Comparison of ENCODE assay signal across 1 cellular context in the genomic region with DNA sequence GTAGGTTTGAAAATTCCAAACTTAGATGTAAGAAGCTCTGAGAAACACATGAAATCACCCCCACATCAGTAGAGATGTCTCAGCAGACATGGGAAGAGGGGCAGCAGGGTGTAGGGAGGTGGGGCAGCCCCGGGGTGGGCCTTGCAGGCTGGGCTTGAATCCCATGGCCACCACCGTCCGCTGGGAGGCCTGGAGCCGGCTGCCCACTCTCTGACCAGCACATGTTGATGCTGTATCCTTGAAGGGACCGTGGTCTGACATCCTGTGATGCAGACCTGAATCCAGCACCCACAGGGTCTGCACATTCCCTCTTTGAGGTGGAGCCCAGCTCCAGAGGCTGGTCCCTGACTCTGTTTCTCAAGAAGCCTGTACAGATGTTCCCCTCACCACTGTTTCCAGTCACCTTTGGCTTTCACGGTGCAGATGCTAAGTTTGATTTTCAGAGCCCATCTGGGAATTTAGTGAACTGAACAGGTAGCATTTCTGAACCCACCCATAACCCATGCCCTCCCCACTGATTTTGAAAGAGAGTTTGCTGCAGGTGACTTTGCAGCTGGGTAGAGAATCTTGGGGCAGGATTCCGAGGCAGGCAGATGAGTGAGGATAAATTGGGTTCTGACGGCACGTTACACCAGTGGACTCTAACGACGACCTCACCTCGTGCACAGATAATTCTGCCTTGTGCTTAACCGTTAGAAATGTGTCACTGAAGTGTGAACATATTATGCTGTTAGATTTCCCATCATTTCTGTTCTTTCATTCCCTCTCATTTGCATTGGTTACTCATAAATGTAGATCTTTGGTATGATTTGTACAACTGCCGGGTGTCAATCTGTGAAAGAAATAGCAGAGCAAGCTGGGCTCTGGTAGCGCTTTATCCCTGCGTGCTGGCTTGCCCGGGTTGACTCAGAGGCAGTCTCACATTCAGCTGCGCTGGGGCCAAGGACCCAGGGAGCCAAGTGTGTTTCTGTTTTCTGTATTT.
A peak's percentile ranks its signal among the peaks of the same experiment; 100 is the strongest.
TF ChIP-seq lines count a peak whose summit lies in the region.

No MANE protein-coding gene starts in this region.

TF ChIP-seq in K562, 482 proteins besides CTCF, POLR2A, EP300 and RAD21 (continued from another document and continues in another):
- TF ChIP-seq, protein P1, sequence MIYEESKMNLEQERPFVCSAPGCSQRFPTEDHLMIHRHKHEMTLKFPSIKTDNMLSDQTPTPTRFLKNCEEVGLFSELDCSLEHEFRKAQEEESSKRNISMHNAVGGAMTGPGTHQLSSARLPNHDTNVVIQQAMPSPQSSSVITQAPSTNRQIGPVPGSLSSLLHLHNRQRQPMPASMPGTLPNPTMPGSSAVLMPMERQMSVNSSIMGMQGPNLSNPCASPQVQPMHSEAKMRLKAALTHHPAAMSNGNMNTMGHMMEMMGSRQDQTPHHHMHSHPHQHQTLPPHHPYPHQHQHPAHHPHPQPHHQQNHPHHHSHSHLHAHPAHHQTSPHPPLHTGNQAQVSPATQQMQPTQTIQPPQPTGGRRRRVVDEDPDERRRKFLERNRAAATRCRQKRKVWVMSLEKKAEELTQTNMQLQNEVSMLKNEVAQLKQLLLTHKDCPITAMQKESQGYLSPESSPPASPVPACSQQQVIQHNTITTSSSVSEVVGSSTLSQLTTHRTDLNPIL (CRISPR knock-in tag; IDR thresholded peaks at IDR 0.05) = no peak
- TF ChIP-seq, protein P2, sequence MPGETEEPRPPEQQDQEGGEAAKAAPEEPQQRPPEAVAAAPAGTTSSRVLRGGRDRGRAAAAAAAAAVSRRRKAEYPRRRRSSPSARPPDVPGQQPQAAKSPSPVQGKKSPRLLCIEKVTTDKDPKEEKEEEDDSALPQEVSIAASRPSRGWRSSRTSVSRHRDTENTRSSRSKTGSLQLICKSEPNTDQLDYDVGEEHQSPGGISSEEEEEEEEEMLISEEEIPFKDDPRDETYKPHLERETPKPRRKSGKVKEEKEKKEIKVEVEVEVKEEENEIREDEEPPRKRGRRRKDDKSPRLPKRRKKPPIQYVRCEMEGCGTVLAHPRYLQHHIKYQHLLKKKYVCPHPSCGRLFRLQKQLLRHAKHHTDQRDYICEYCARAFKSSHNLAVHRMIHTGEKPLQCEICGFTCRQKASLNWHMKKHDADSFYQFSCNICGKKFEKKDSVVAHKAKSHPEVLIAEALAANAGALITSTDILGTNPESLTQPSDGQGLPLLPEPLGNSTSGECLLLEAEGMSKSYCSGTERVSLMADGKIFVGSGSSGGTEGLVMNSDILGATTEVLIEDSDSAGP (CRISPR knock-in tag; IDR thresholded peaks at IDR 0.05) = no peak
- TF ChIP-seq ZNF764 (CRISPR knock-in tag; IDR thresholded peaks at IDR 0.05; ENCODE audit: low read depth) = no peak
- TF ChIP-seq SRSF3 (IDR thresholded peaks at IDR 0.05; ENCODE audit: insufficient read depth, low read length) = no peak
- TF ChIP-seq, protein P3, sequence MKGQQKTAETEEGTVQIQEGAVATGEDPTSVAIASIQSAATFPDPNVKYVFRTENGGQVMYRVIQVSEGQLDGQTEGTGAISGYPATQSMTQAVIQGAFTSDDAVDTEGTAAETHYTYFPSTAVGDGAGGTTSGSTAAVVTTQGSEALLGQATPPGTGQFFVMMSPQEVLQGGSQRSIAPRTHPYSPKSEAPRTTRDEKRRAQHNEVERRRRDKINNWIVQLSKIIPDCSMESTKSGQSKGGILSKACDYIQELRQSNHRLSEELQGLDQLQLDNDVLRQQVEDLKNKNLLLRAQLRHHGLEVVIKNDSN (CRISPR knock-in tag; IDR thresholded peaks at IDR 0.05) = no peak
- TF ChIP-seq, protein P4, sequence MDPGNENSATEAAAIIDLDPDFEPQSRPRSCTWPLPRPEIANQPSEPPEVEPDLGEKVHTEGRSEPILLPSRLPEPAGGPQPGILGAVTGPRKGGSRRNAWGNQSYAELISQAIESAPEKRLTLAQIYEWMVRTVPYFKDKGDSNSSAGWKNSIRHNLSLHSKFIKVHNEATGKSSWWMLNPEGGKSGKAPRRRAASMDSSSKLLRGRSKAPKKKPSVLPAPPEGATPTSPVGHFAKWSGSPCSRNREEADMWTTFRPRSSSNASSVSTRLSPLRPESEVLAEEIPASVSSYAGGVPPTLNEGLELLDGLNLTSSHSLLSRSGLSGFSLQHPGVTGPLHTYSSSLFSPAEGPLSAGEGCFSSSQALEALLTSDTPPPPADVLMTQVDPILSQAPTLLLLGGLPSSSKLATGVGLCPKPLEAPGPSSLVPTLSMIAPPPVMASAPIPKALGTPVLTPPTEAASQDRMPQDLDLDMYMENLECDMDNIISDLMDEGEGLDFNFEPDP (CRISPR knock-in tag; IDR thresholded peaks at IDR 0.05) = no peak
- no peak for TF ChIP-seq SRSF9 (IDR thresholded peaks at IDR 0.05; ENCODE audit: borderline replicate concordance, low read depth, low read length)
- TF ChIP-seq, protein P5, sequence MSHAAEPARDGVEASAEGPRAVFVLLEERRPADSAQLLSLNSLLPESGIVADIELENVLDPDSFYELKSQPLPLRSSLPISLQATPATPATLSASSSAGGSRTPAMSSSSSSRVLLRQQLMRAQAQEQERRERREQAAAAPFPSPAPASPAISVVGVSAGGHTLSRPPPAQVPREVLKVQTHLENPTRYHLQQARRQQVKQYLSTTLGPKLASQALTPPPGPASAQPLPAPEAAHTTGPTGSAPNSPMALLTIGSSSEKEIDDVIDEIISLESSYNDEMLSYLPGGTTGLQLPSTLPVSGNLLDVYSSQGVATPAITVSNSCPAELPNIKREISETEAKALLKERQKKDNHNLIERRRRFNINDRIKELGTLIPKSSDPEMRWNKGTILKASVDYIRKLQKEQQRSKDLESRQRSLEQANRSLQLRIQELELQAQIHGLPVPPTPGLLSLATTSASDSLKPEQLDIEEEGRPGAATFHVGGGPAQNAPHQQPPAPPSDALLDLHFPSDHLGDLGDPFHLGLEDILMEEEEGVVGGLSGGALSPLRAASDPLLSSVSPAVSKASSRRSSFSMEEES (CRISPR knock-in tag; IDR thresholded peaks at IDR 0.05) = no peak
- TF ChIP-seq, protein P6, sequence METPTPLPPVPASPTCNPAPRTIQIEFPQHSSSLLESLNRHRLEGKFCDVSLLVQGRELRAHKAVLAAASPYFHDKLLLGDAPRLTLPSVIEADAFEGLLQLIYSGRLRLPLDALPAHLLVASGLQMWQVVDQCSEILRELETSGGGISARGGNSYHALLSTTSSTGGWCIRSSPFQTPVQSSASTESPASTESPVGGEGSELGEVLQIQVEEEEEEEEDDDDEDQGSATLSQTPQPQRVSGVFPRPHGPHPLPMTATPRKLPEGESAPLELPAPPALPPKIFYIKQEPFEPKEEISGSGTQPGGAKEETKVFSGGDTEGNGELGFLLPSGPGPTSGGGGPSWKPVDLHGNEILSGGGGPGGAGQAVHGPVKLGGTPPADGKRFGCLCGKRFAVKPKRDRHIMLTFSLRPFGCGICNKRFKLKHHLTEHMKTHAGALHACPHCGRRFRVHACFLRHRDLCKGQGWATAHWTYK (CRISPR knock-in tag; IDR thresholded peaks at IDR 0.05) = 0 out of 2 replicates have a peak, but pooled peaks have one; percentile 41
- TF ChIP-seq HDAC1 (IDR thresholded peaks at IDR 0.05) = 0 out of 4 replicates have a peak, but pooled peaks of 1 of the 2 experiments have one; percentile 11
- no peak for TF ChIP-seq ZNF146 (CRISPR knock-in tag; IDR thresholded peaks at IDR 0.05; ENCODE audit: unreplicated experiment)
- TF ChIP-seq, protein P7, sequence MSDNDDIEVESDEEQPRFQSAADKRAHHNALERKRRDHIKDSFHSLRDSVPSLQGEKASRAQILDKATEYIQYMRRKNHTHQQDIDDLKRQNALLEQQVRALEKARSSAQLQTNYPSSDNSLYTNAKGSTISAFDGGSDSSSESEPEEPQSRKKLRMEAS (CRISPR knock-in tag; IDR thresholded peaks at IDR 0.05) = peak; percentile 53
- TF ChIP-seq, protein P8, sequence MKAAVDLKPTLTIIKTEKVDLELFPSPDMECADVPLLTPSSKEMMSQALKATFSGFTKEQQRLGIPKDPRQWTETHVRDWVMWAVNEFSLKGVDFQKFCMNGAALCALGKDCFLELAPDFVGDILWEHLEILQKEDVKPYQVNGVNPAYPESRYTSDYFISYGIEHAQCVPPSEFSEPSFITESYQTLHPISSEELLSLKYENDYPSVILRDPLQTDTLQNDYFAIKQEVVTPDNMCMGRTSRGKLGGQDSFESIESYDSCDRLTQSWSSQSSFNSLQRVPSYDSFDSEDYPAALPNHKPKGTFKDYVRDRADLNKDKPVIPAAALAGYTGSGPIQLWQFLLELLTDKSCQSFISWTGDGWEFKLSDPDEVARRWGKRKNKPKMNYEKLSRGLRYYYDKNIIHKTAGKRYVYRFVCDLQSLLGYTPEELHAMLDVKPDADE (conservative IDR thresholded peaks at IDR 0.05; ENCODE audit: control insufficient read depth, low read depth, low read length) = no peak
- TF ChIP-seq, protein P9, sequence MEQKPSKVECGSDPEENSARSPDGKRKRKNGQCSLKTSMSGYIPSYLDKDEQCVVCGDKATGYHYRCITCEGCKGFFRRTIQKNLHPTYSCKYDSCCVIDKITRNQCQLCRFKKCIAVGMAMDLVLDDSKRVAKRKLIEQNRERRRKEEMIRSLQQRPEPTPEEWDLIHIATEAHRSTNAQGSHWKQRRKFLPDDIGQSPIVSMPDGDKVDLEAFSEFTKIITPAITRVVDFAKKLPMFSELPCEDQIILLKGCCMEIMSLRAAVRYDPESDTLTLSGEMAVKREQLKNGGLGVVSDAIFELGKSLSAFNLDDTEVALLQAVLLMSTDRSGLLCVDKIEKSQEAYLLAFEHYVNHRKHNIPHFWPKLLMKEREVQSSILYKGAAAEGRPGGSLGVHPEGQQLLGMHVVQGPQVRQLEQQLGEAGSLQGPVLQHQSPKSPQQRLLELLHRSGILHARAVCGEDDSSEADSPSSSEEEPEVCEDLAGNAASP (IDR thresholded peaks at IDR 0.05) = no peak
- no peak for TF ChIP-seq GABPB2 (CRISPR knock-in tag; conservative IDR thresholded peaks at IDR 0.05)
- TF ChIP-seq CREM (IDR thresholded peaks at IDR 0.05; ENCODE audit: low read depth) = no peak
- TF ChIP-seq, protein P10, sequence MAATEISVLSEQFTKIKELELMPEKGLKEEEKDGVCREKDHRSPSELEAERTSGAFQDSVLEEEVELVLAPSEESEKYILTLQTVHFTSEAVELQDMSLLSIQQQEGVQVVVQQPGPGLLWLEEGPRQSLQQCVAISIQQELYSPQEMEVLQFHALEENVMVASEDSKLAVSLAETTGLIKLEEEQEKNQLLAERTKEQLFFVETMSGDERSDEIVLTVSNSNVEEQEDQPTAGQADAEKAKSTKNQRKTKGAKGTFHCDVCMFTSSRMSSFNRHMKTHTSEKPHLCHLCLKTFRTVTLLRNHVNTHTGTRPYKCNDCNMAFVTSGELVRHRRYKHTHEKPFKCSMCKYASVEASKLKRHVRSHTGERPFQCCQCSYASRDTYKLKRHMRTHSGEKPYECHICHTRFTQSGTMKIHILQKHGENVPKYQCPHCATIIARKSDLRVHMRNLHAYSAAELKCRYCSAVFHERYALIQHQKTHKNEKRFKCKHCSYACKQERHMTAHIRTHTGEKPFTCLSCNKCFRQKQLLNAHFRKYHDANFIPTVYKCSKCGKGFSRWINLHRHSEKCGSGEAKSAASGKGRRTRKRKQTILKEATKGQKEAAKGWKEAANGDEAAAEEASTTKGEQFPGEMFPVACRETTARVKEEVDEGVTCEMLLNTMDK (IDR thresholded peaks at IDR 0.05; ENCODE audit: borderline replicate concordance, insufficient read depth, low read depth, low read length, poor library complexity, severe bottlenecking) = no peak
- TF ChIP-seq TCF3 (CRISPR knock-in tag; IDR thresholded peaks at IDR 0.05) = no peak
- TF ChIP-seq KDM2B (CRISPR knock-in tag; IDR thresholded peaks at IDR 0.05) = no peak
- no peak for TF ChIP-seq GATA2 (CRISPR knock-in tag; IDR thresholded peaks at IDR 0.05)
- no peak for TF ChIP-seq CBFB (CRISPR knock-in tag; IDR thresholded peaks at IDR 0.05)
- TF ChIP-seq STAG1 (CRISPR knock-in tag; IDR thresholded peaks at IDR 0.05; ENCODE audit: borderline replicate concordance) = no peak
- TF ChIP-seq TBL1XR1 (IDR thresholded peaks at IDR 0.05; ENCODE audit: low read length in 2 of 2) = no peak
- no peak for TF ChIP-seq HMG20A (CRISPR knock-in tag; conservative IDR thresholded peaks at IDR 0.05)
- no peak for TF ChIP-seq BRF1 (IDR thresholded peaks at IDR 0.05; ENCODE audit: borderline replicate concordance, extremely low read depth, insufficient read length)
- TF ChIP-seq, protein P11, sequence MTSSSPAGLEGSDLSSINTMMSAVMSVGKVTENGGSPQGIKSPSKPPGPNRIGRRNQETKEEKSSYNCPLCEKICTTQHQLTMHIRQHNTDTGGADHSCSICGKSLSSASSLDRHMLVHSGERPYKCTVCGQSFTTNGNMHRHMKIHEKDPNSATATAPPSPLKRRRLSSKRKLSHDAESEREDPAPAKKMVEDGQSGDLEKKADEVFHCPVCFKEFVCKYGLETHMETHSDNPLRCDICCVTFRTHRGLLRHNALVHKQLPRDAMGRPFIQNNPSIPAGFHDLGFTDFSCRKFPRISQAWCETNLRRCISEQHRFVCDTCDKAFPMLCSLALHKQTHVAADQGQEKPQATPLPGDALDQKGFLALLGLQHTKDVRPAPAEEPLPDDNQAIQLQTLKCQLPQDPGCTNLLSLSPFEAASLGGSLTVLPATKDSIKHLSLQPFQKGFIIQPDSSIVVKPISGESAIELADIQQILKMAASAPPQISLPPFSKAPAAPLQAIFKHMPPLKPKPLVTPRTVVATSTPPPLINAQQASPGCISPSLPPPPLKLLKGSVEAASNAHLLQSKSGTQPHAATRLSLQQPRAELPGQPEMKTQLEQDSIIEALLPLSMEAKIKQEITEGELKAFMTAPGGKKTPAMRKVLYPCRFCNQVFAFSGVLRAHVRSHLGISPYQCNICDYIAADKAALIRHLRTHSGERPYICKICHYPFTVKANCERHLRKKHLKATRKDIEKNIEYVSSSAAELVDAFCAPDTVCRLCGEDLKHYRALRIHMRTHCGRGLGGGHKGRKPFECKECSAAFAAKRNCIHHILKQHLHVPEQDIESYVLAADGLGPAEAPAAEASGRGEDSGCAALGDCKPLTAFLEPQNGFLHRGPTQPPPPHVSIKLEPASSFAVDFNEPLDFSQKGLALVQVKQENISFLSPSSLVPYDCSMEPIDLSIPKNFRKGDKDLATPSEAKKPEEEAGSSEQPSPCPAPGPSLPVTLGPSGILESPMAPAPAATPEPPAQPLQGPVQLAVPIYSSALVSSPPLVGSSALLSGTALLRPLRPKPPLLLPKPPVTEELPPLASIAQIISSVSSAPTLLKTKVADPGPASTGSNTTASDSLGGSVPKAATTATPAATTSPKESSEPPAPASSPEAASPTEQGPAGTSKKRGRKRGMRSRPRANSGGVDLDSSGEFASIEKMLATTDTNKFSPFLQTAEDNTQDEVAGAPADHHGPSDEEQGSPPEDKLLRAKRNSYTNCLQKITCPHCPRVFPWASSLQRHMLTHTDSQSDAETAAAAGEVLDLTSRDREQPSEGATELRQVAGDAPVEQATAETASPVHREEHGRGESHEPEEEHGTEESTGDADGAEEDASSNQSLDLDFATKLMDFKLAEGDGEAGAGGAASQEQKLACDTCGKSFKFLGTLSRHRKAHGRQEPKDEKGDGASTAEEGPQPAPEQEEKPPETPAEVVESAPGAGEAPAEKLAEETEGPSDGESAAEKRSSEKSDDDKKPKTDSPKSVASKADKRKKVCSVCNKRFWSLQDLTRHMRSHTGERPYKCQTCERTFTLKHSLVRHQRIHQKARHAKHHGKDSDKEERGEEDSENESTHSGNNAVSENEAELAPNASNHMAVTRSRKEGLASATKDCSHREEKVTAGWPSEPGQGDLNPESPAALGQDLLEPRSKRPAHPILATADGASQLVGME (CRISPR knock-in tag; IDR thresholded peaks at IDR 0.05) = no peak
- peak; percentile 72; the same call in 1 of the 2 replicates for TF ChIP-seq ZNF668 (CRISPR knock-in tag; IDR thresholded peaks at IDR 0.05)
- TF ChIP-seq, protein P12, sequence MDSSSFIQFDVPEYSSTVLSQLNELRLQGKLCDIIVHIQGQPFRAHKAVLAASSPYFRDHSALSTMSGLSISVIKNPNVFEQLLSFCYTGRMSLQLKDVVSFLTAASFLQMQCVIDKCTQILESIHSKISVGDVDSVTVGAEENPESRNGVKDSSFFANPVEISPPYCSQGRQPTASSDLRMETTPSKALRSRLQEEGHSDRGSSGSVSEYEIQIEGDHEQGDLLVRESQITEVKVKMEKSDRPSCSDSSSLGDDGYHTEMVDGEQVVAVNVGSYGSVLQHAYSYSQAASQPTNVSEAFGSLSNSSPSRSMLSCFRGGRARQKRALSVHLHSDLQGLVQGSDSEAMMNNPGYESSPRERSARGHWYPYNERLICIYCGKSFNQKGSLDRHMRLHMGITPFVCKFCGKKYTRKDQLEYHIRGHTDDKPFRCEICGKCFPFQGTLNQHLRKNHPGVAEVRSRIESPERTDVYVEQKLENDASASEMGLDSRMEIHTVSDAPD (CRISPR knock-in tag; IDR thresholded peaks at IDR 0.05) = no peak
